ENCODE assay signal across 8 cellular contexts in genomic region chr10:31697271-31698168, GRCh38.
A peak's percentile ranks its signal among the peaks of the same experiment; 100 is the strongest.
DNase-seq lines count a peak whose midpoint lies in the region; ATAC-seq, FAIRE-seq and TF ChIP-seq lines count a peak whose summit lies in the region.

No MANE protein-coding gene starts in this region.

- H3K36me3 Mint-ChIP-seq in effector memory CD8-positive, alpha-beta T cell (ENCODE audit: insufficient read depth): no peaks in the 10 kb centered on the region
- H3K36me3 Mint-ChIP-seq in activated T-helper 17 cell treated with anti-CD3 and anti-CD28 coated beads, Interleukin-2, amount 50 U/mL, for 72 hours (ENCODE audit: low read depth): no peaks in the 10 kb centered on the region

- intact Hi-C loops in lower leg skin (cut with DNase I; ENCODE audit: low total_unique reads): no loop called here

- 27 to 53% methylated on average over 18 to 19 of the region's 19 CpGs for WGBS in lower leg skin, 2 donors

- H3K27me3 Mint-ChIP-seq in effector memory CD8-positive, alpha-beta T cell: peaks cover 4 to 20% of the 10 kb centered on the region in 2 donors
- peaks cover 10% of the 10 kb centered on the region for H3K27me3 Mint-ChIP-seq in activated T-helper 17 cell treated with anti-CD3 and anti-CD28 coated beads, Interleukin-2, amount 50 U/mL, for 72 hours

- peak; percentile 64 for DNase-seq in NCI-H1092 treated with DMSO at 0.1 percent for 48 hours (lab: John Stamatoyannopoulos, UW)
- peak; percentile 8 for DNase-seq in bronchial epithelial cell (ENCODE audit: low read depth)
- DNase-seq in lower leg skin (ENCODE audit: low spot score in 2 of 2): peak; percentile 83 to 97
- peak; percentile 58 for DNase-seq in superior temporal gyrus (ENCODE audit: extremely low spot score)
- DNase-seq in effector memory CD8-positive, alpha-beta T cell: no peak
- no peak for DNase-seq in COLO668 (lab: John Stamatoyannopoulos, UW; ENCODE audit: unreplicated experiment)

- FAIRE-seq in bronchial epithelial cell (lab: Jason Lieb, UNC): no peak

- H3K9me3 Mint-ChIP-seq in effector memory CD8-positive, alpha-beta T cell: no peaks in the 10 kb centered on the region
- H3K9me3 Mint-ChIP-seq in activated T-helper 17 cell treated with anti-CD3 and anti-CD28 coated beads, Interleukin-2, amount 50 U/mL, for 72 hours: no peaks in the 10 kb centered on the region

- H3K4me1 Mint-ChIP-seq in effector memory CD8-positive, alpha-beta T cell (ENCODE audit: low read depth in 2 of 2): no peaks in the 10 kb centered on the region
- no peaks in the 10 kb centered on the region for H3K4me1 Mint-ChIP-seq in activated T-helper 17 cell treated with anti-CD3 and anti-CD28 coated beads, Interleukin-2, amount 50 U/mL, for 72 hours

- H3K4me3 ChIP-seq in bronchial epithelial cell (ENCODE audit: low read depth, low read length): no peak overlapping the region
- no peak overlapping the region for H3K4me3 ChIP-seq in lower leg skin (ENCODE audit: low read depth, poor library complexity, severe bottlenecking)

- ATAC-seq in effector memory CD8-positive, alpha-beta T cell (replicated peaks): no peak
- ATAC-seq in GM18502 (IDR thresholded peaks at IDR 0.05; ENCODE audit: poor library complexity, unreplicated experiment): no peak
- no peak for ATAC-seq in activated T-helper 17 cell treated with anti-CD3 and anti-CD28 coated beads, Interleukin-2, amount 50 U/mL, for 72 hours (replicated peaks)

- H3K27me3 ChIP-seq in bronchial epithelial cell (ENCODE audit: control insufficient read depth, insufficient read depth, low read length): no peaks in the 10 kb centered on the region

- H3K36me3 ChIP-seq in bronchial epithelial cell (ENCODE audit: control insufficient read depth, insufficient read depth, low read length): no peaks in the 10 kb centered on the region

- TF ChIP-seq CTCF in bronchial epithelial cell (IDR thresholded peaks at IDR 0.05; ENCODE audit: insufficient read depth, low read length, severe bottlenecking) (no peak), lower leg skin (IDR thresholded peaks at IDR 0.05) (no peak)

- H3K27ac Mint-ChIP-seq in effector memory CD8-positive, alpha-beta T cell: no peak overlapping the region
- no peak overlapping the region for H3K27ac Mint-ChIP-seq in activated T-helper 17 cell treated with anti-CD3 and anti-CD28 coated beads, Interleukin-2, amount 50 U/mL, for 72 hours

- no peak for TF ChIP-seq POLR2A in lower leg skin (IDR thresholded peaks at IDR 0.05)

- no peak overlapping the region for H3K4me3 Mint-ChIP-seq in effector memory CD8-positive, alpha-beta T cell
- H3K4me3 Mint-ChIP-seq in activated T-helper 17 cell treated with anti-CD3 and anti-CD28 coated beads, Interleukin-2, amount 50 U/mL, for 72 hours: no peak overlapping the region

Comparison
In these comparisons a context has a peak if more than half of its experiments do, and no peak if none do; other contexts are left out.
1. DNase-seq: peak in NCI-H1092 treated with DMSO at 0.1 percent for 48 hours (single experiment), bronchial epithelial cell (single experiment), lower leg skin (2 of 2) and superior temporal gyrus (single experiment); none in effector memory CD8-positive, alpha-beta T cell (0 of 3) and COLO668 (single experiment).